Comparison of ENCODE assay signal across 22 cellular contexts in the genomic region with DNA sequence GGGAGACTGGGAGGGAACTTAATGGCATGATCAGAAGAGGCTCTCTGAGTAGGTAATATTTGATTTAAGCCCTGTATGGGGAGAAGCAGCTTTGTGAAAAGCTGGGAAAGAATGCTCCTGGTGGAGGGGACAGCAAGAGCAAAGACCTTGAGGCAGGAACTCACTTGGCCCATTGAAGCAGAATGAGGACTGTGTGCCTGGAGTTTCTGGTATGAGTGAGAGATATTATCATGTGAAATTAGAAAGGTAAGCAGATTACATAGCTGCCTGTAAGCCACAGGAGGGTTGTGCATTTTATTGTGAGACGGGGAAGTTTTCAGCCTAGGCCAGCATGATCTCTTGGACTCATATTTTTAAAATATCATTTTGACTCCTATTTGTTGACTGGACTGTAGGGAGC.
"Had no signal": no experiment of that assay in that cellular context is flagged by ENCODE, and none has a peak within 500 bp of the region (broad histone marks: within the 10 kb centered on the region; RNA-seq: fewer than 3 reads in every experiment).

No MANE protein-coding gene starts in this region.

- H3K4me3 Mint-ChIP-seq: T-cell had no signal

- H3K36me3 Mint-ChIP-seq: T-cell had no signal

- ATAC-seq: HepG2, T-cell had no signal

- H3K27me3 ChIP-seq: SJSA1 had no signal

- H3K9me3 ChIP-seq: SJSA1 had no signal

- H3K27ac Mint-ChIP-seq: T-cell had no signal

- H3K4me1 ChIP-seq: SJSA1 had no signal

- H3K4me1 Mint-ChIP-seq: T-cell had no signal

- H3K27ac ChIP-seq: SJSA1 had no signal

- DNase-seq: IMR-90, Kasumi-1, KG1, MM.1S, NCI-H1436, NCI-H187, NCI-H2081, NCI-H2107, NCI-H2171, NCI-H226, NCI-H446, NCI-H510A, NCI-H524 treated with DMSO at 0.1 percent for 48 hours, NCI-H69, NCI-H774, Right ventricle myocardium superior, RPMI8226, SIG-M5, SW 1271, T-cell had no signal

- H3K36me3 ChIP-seq: SJSA1 had no signal

- H3K4me3 ChIP-seq: SJSA1 had no signal
